Comparison of ENCODE assay signal across 26 cellular contexts in the genomic region with DNA sequence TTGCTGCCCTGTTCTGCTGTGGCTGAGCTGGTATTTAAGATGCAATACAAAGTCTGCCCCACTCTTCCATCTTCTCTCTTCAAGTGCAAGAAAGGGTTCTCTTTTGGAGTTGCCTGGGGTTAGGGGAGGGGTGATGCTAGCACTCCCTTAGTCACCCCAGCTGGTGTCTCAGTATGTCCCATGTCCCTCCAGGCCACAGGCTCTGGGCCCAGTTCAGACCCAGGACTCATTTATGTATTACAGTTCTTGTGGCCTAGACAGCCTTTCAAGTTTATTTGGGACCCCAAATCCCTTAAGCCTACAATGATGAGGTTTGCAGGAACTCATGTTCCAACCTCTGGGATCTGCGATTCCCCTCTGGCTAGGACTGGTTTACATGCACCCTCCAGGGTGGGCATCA. TPM values are rescaled to one million over a fixed set of nuclear protein-coding genes. Genes with fewer than 3 reads are reported as not detected.
DNase-seq lines count a peak whose midpoint lies in the region; ATAC-seq, FAIRE-seq and TF ChIP-seq lines count a peak whose summit lies in the region.
"Had no signal": no experiment of that assay in that cellular context is flagged by ENCODE, and none has a peak within 500 bp of the region (broad histone marks: within the 10 kb centered on the region; RNA-seq: fewer than 3 reads in every experiment).

No MANE protein-coding gene starts in this region.

- H3K4me2 ChIP-seq in DOHH2 (ENCODE audit: low read length) (peak overlapping the region; percentile 70), GM12878 (ENCODE audit: control insufficient read depth, insufficient read depth) (no peak overlapping the region)

- H3K27ac Mint-ChIP-seq in activated CD4-positive, alpha-beta T cell treated with anti-CD3 and anti-CD28 coated beads, Interleukin-2, amount 10 ng/mL, durations not matched to agents 7 days and 5 days: peak overlapping the region; percentile 11
- H3K27ac Mint-ChIP-seq: HFFc6 had no signal

- no TSS peak for BruUV-seq in GM12878 (replicated peaks; lab: Mats Ljungman, UMichigan)

- H3K4me3 Mint-ChIP-seq in activated CD4-positive, alpha-beta T cell treated with anti-CD3 and anti-CD28 coated beads, Interleukin-2, amount 10 ng/mL, durations not matched to agents 7 days and 5 days: no peak overlapping the region
- H3K4me3 Mint-ChIP-seq: HFFc6 had no signal

- H2AFZ ChIP-seq in GM12878 (ENCODE audit: control insufficient read depth, low read depth, low read length): no peak overlapping the region

- DNase-seq in activated CD4-positive, alpha-beta T cell treated with anti-CD3 and anti-CD28 coated beads, Interleukin-2, amount 10 ng/mL, durations not matched to agents 7 days and 5 days: no peak
- no peak for DNase-seq in activated CD4-positive, alpha-beta T cell treated with anti-CD3 and anti-CD28 coated beads for 4 hours
- no peak for DNase-seq in GM12878 (ENCODE audit: low read depth, low spot score)
- DNase-seq in upper lobe of right lung: no peak
- DNase-seq in NCI-H69 (lab: John Stamatoyannopoulos, UW): no peak
- no peak for DNase-seq in spleen
- DNase-seq: 8988T, ACHN, Calu3, GOT3, HFFc6, KBM-7, MG63, NCI-H1417, NCI-H1694, NCI-H2029 treated with DMSO at 0.1 percent for 48 hours, NCI-H2227 treated with DMSO at 0.1 percent for 48 hours, NCI-H526 treated with DMSO at 0.1 percent for 48 hours, PC-3, SJCRH30 had no signal

- no peaks in the 10 kb centered on the region for H3K9me2 ChIP-seq in DOHH2 (replicated peaks; ENCODE audit: control insufficient read depth, low read length)

- POLR2A ChIA-PET in activated CD4-positive, alpha-beta T cell treated with anti-CD3 and anti-CD28 coated beads, Interleukin-2, amount 10 ng/mL, durations not matched to agents 7 days and 5 days (lab: Charles Lee): no interaction called here
- POLR2A ChIA-PET in GM12878 (lab: Charles Lee): interaction anchor here (1.5 to 3.4 kb wide), 4 partner anchors 9 to 76 kb away, joined by 5 to 22 read pairs (median 8); partner anchors contain the start of gene CCDC141

- H3K36me3 ChIP-seq in DOHH2 (ENCODE audit: control insufficient read depth, low read length) (no peaks in the 10 kb centered on the region), GM12878 (ENCODE audit: control insufficient read depth in 2 of 2, insufficient read depth in 2 of 2, low read length in 1 of 2) (no peaks in the 10 kb centered on the region), upper lobe of right lung (no peaks in the 10 kb centered on the region), spleen (no peaks in the 10 kb centered on the region)
- H3K36me3 ChIP-seq: HAP-1, MG63, SJCRH30 had no signal

- H3K9me3 ChIP-seq in DOHH2 (ENCODE audit: control insufficient read depth, insufficient read depth, low read length) (no peaks in the 10 kb centered on the region), GM12878 (replicated peaks; ENCODE audit: control insufficient read depth, insufficient read depth, low read length) (no peaks in the 10 kb centered on the region; the same call in 2 of the 3 replicates), upper lobe of right lung (no peaks in the 10 kb centered on the region), spleen (peaks cover 0 to 11% (median 0%) of the 10 kb centered on the region in 8 donors)
- H3K9me3 ChIP-seq: HAP-1, MG63, SJCRH30 had no signal

- no peak for FAIRE-seq in GM12878 (lab: Jason Lieb, UNC)

- no peaks in the 10 kb centered on the region for H3K27me3 Mint-ChIP-seq in activated CD4-positive, alpha-beta T cell treated with anti-CD3 and anti-CD28 coated beads, Interleukin-2, amount 10 ng/mL, durations not matched to agents 7 days and 5 days

- SMC1A ChIA-PET in GM12878 (lab: Charles Lee; ENCODE audit: uncharacterized antibody, unreplicated experiment): interaction anchor here (1.2 to 7.3 kb wide), 6 partner anchors 9 to 99 kb away, joined by 3 to 66 read pairs (median 14); partner anchors contain the start of gene CCDC141

- RAD21 ChIA-PET in GM12878 (lab: Charles Lee; ENCODE audit: unreplicated experiment): interaction anchor here (0.7 to 6.0 kb wide), 8 partner anchors 9 to 341 kb away, joined by 3 to 47 read pairs (median 3); partner anchors contain the start of gene CCDC141

- H3K79me2 ChIP-seq in DOHH2 (ENCODE audit: control insufficient read depth, low read length) (no peaks in the 10 kb centered on the region), GM12878 (ENCODE audit: control insufficient read depth, insufficient read depth, low read length) (no peaks in the 10 kb centered on the region)

- no peak overlapping the region for H3K9ac ChIP-seq in GM12878 (ENCODE audit: control insufficient read depth, insufficient read depth, low read length)

- peaks cover 5% of the 10 kb centered on the region for H3K9me3 Mint-ChIP-seq in activated CD4-positive, alpha-beta T cell treated with anti-CD3 and anti-CD28 coated beads, Interleukin-2, amount 10 ng/mL, durations not matched to agents 7 days and 5 days
- H3K9me3 Mint-ChIP-seq: HFFc6 had no signal

- no peaks in the 10 kb centered on the region for H3K36me3 Mint-ChIP-seq in activated CD4-positive, alpha-beta T cell treated with anti-CD3 and anti-CD28 coated beads, Interleukin-2, amount 10 ng/mL, durations not matched to agents 7 days and 5 days (ENCODE audit: low read depth)

- H3K27ac ChIP-seq in DOHH2 (ENCODE audit: low read depth, low read length) (peak overlapping the region; percentile 73; the same call in 1 of the 2 replicates), GM12878 (ENCODE audit: control insufficient read depth, insufficient read depth) (no peak overlapping the region), upper lobe of right lung (no peak overlapping the region), spleen (no peak overlapping the region)
- H3K27ac ChIP-seq: SJCRH30 had no signal

- in situ Hi-C loops in GM12878 (cut with MboI): no loop called here

- H3K4me1 ChIP-seq in DOHH2 (ENCODE audit: control insufficient read depth, low read length) (peaks cover 67% of the 10 kb centered on the region), GM12878 (ENCODE audit: control insufficient read depth, insufficient read depth, low read length) (peaks cover 19% of the 10 kb centered on the region), upper lobe of right lung (no peaks in the 10 kb centered on the region), spleen (peaks cover 0 to 23% (median 12%) of the 10 kb centered on the region in 6 donors)
- H3K4me1 ChIP-seq: HAP-1, SJCRH30 had no signal

- intact Hi-C loops in GM12878 (cut with micrococcal nuclease; ENCODE audit: unreplicated experiment) (loop anchor here (5.0 kb wide), 2 partner anchors 50 to 75 kb away; no protein-coding TSS in a partner anchor), upper lobe of right lung (cut with DNase I) (no loop called here), spleen (cut with DNase I; ENCODE audit: low total_unique reads) (no loop called here)

- H3K4me3 ChIP-seq in DOHH2 (ENCODE audit: low read length) (no peak overlapping the region), GM12878 (no peak overlapping the region), upper lobe of right lung (no peak overlapping the region), spleen (no peak overlapping the region)
- H3K4me3 ChIP-seq: HAP-1, MG63, SJCRH30 had no signal

- H3F3A ChIP-seq in DOHH2 (ENCODE audit: control insufficient read depth, insufficient read depth): no peaks in the 10 kb centered on the region

- TF ChIP-seq POLR2A in GM12878 (IDR thresholded peaks at IDR 0.05; ENCODE audit: low read depth, low read length) (no peak), spleen (IDR thresholded peaks at IDR 0.05) (no peak)

- TF ChIP-seq RAD21 in GM12878 (IDR thresholded peaks at IDR 0.05; ENCODE audit: insufficient read depth, low read depth, low read length): no peak

- H4K20me1 ChIP-seq in DOHH2 (ENCODE audit: control insufficient read depth, insufficient read depth, low read depth, low read length) (no peaks in the 10 kb centered on the region), GM12878 (ENCODE audit: control insufficient read depth, insufficient read depth) (no peaks in the 10 kb centered on the region)

- TF ChIP-seq CTCF in DOHH2 (IDR thresholded peaks at IDR 0.05; ENCODE audit: low read depth, low read length, poor library complexity, severe bottlenecking) (no peak), GM12878 (IDR thresholded peaks at IDR 0.05 in 2 of 3, conservative IDR thresholded peaks at IDR 0.05 in 1 of 3; ENCODE audit: control insufficient read depth in 2 of 3, extremely low read depth in 1 of 3, insufficient read depth in 1 of 3, low read depth in 3 of 3, low read length in 3 of 3) (no peak), upper lobe of right lung (IDR thresholded peaks at IDR 0.05) (no peak), spleen (IDR thresholded peaks at IDR 0.05 in 8 of 11, conservative IDR thresholded peaks at IDR 0.05 in 3 of 11) (no peak)

- 83% methylated on average over 1 of the region's 1 CpG for WGBS in GM12878 (ENCODE audit: insufficient coverage, insufficient replicate concordance, low lambda C conversion rate, missing lambda C conversion rate)
- 97 to 100% (median 100%) methylated on average over 1 of the region's 1 CpG for WGBS in spleen, 5 donors

- peaks cover 23% of the 10 kb centered on the region for H3K4me1 Mint-ChIP-seq in activated CD4-positive, alpha-beta T cell treated with anti-CD3 and anti-CD28 coated beads, Interleukin-2, amount 10 ng/mL, durations not matched to agents 7 days and 5 days

- CTCF ChIA-PET in activated CD4-positive, alpha-beta T cell treated with anti-CD3 and anti-CD28 coated beads, Interleukin-2, amount 10 ng/mL, durations not matched to agents 7 days and 5 days (lab: Charles Lee): interaction anchor here (1.5 kb wide), 1 partner anchor 9 kb away, joined by 5 read pairs; no protein-coding TSS in a partner anchor
- CTCF ChIA-PET in GM12878 (lab: Yijun Ruan, JAX): interaction anchor here (1.5 to 7.1 kb wide), 5 partner anchors 9 to 76 kb away, joined by 3 to 41 read pairs (median 9); partner anchors contain the start of gene CCDC141

- ATAC-seq in GM12878 (peak; percentile 3; the same call in 2 of the 3 replicates), upper lobe of right lung (peak; percentile 45)
- ATAC-seq: PC-3, SK-N-SH treated with all-trans-retinoic acid at 6 μM for 48 hours had no signal

- no peak for TF ChIP-seq EP300 in GM12878 (IDR thresholded peaks at IDR 0.05; ENCODE audit: borderline replicate concordance in 1 of 2, control insufficient read depth in 1 of 2, low read depth in 2 of 2, low read length in 2 of 2)

- no peaks in the 10 kb centered on the region for H3K27me3 ChIP-seq in DOHH2 (ENCODE audit: control insufficient read depth, low read length)
- H3K27me3 ChIP-seq in GM12878 (replicated peaks in 1 of 2; ENCODE audit: control insufficient read depth in 2 of 2, insufficient read depth in 2 of 2, low read length in 1 of 2): no peaks in the 10 kb centered on the region
- no peaks in the 10 kb centered on the region for H3K27me3 ChIP-seq in upper lobe of right lung
- no peaks in the 10 kb centered on the region for H3K27me3 ChIP-seq in spleen (replicated peaks in 1 of 7)
- H3K27me3 ChIP-seq: MG63, SJCRH30 had no signal

RNA-seq across cellular contexts. Expression of gene CCDC141, which starts 47.2 kb away (rescaled TPM):
- 10 to 100 TPM; 10.8 to 14.6 TPM for total RNA-seq in activated CD4-positive, alpha-beta T cell treated with anti-CD3 and anti-CD28 coated beads, Interleukin-2, amount 10 ng/mL, durations not matched to agents 7 days and 5 days
- 97.0 and 101 TPM in 2 replicates for total RNA-seq in GM12878 (2013; cell fraction: nucleolus; rRNA removed)
- total RNA-seq in GM12878 (2014; rRNA removed) (6.2 and 6.9 TPM in 2 replicates), GM12878 (2014; rRNA removed; fragmentation: Illumina TruSeq; extraction: Trizol) (10.2 and 10.4 TPM in 2 replicates), GM12878 (2021) (9.6 and 12.5 TPM in 2 replicates), upper lobe of right lung (25.7 TPM), spleen (10 to 100 TPM in 6 of 7 donors, 1 to 10 TPM in 1; 9.7 to 21.3 (median 13.4) TPM)
- polyA plus RNA-seq in GM12878 (2011; ENCODE audit: low read depth): 0.55 TPM
- polyA plus RNA-seq in GM12878 (2011; rRNA removed) (3.5 and 4.8 TPM in 2 replicates), GM12878 (2014; fragmentation: Illumina TruSeq; extraction: Trizol) (2.1 and 2.8 TPM in 2 replicates), GM12878 (2014; fragmentation: Nextera tagmentation; extraction: Ambion mirVana) (1 to 10 TPM in 1 of 2 experiments, under 1 TPM in 1; 0.84 to 2.1 TPM), GM12878 (2014; rRNA removed) (1.9 and 2.0 TPM in 2 replicates), GM12878 (2016; fragmentation: Nextera tagmentation; extraction: Ambion mirVana) (1 to 10 TPM; 3.7 to 3.9 TPM), spleen (under 1 TPM; 0.29 to 0.32 (median 0.30) TPM)
- polyA plus RNA-seq in GM12878 (2011; cell fraction: cytosol; rRNA removed): 1.5 and 1.8 TPM in 2 replicates
- polyA plus RNA-seq in GM12878 (2011; cell fraction: nucleus; rRNA removed): 8.9 and 9.0 TPM in 2 replicates
- polyA plus RNA-seq in GM12878 (2012): 0.67 and 1.0 TPM in 2 replicates
- polyA minus RNA-seq in GM12878 (2011; rRNA and poly(A)+ RNA removed): 28.6 and 29.6 TPM in 2 replicates
- 4.8 and 5.7 TPM in 2 replicates for polyA minus RNA-seq in GM12878 (2011; cell fraction: cytosol; rRNA and poly(A)+ RNA removed)
- 62.5 and 78.6 TPM in 2 replicates for polyA minus RNA-seq in GM12878 (2011; cell fraction: nucleus; rRNA and poly(A)+ RNA removed)
- total RNA-seq: Daoy, HT1080 had no signal
- polyA plus RNA-seq: BJ had no signal
